ENCODE assay signal across 8 cellular contexts in genomic region chr7:1087952-1088920, GRCh38. TPM values are rescaled to one million over a fixed set of nuclear protein-coding genes. Genes with fewer than 3 reads are reported as not detected.
DNase-seq lines count a peak whose midpoint lies in the region; ATAC-seq and TF ChIP-seq lines count a peak whose summit lies in the region.

GPER1 (plus strand) TSS chr7:1088113; CDS start chr7:1091729, 3,616 bp downstream.

- H3K27me3 ChIP-seq in CD4-positive, CD25-positive, alpha-beta regulatory T cell (ENCODE audit: control insufficient read depth, insufficient read depth, low read length): no peaks in the 10 kb centered on the region
- no peaks in the 10 kb centered on the region for H3K27me3 ChIP-seq in iPS-18a (ENCODE audit: control insufficient read depth, insufficient read depth, low read length)
- H3K27me3 ChIP-seq in spleen (replicated peaks in 1 of 7): no peaks in the 10 kb centered on the region

- in situ Hi-C loops in astrocyte of the spinal cord (cut with HindIII; ENCODE audit: low sequenced_read_pairs): no loop called here

- H3K27ac ChIP-seq in CD4-positive, CD25-positive, alpha-beta regulatory T cell (ENCODE audit: insufficient read depth, low read length, poor library complexity, severe bottlenecking): no peak within 1 kb of the TSS
- no peak within 1 kb of the TSS for H3K27ac ChIP-seq in iPS-18a (ENCODE audit: low read length)
- H3K27ac ChIP-seq in spleen: peak within 1 kb of the TSS in 5 of 8 donors; percentile 60 to 83 (median 72)

- H3K9ac ChIP-seq in iPS-18a (ENCODE audit: low read length): peak within 1 kb of the TSS; percentile 3

- peak within 1 kb of the TSS in 2 of 3 donors; percentile 69 to 78 for H3K27ac Mint-ChIP-seq in CD4-positive, CD25-positive, alpha-beta regulatory T cell
- peak within 1 kb of the TSS; percentile 73 to 89 (median 76) for H3K27ac Mint-ChIP-seq in IgD-negative memory B cell

- H3K4me3 ChIP-seq in CD4-positive, CD25-positive, alpha-beta regulatory T cell (ENCODE audit: low read depth, low read length): no peak within 1 kb of the TSS
- H3K4me3 ChIP-seq in astrocyte of the spinal cord (ENCODE audit: low read depth, low read length) (peak within 1 kb of the TSS; percentile 35), iPS-18a (ENCODE audit: low read length) (peak within 1 kb of the TSS; percentile 55), spleen (peak within 1 kb of the TSS; percentile 1 to 66 (median 29))

- H3K9me3 ChIP-seq in CD4-positive, CD25-positive, alpha-beta regulatory T cell (ENCODE audit: control insufficient read depth in 2 of 2, low read length in 2 of 2): no peaks in the 10 kb centered on the region
- H3K9me3 ChIP-seq in iPS-18a (ENCODE audit: control insufficient read depth, low read depth, low read length): no peaks in the 10 kb centered on the region
- H3K9me3 ChIP-seq in spleen: no peaks in the 10 kb centered on the region

- H3K4me1 Mint-ChIP-seq in CD4-positive, CD25-positive, alpha-beta regulatory T cell: peaks cover 0 to 12% (median 6%) of the 10 kb centered on the region in 4 donors
- H3K4me1 Mint-ChIP-seq in IgD-negative memory B cell: peaks cover 21 to 28% (median 26%) of the 10 kb centered on the region in 3 donors

- WGBS in spleen, 5 donors: 62 to 74% (median 69%) methylated on average over 22 to 28 of the region's 28 CpGs

- TF ChIP-seq POLR2A in spleen (IDR thresholded peaks at IDR 0.05): no peak

- DNase-seq in CD4-positive, CD25-positive, alpha-beta regulatory T cell: no peak
- peak; percentile 39 for DNase-seq in astrocyte of the spinal cord (ENCODE audit: low read depth, low spot score)
- no peak for DNase-seq in spleen
- no peak for DNase-seq in SIG-M5 treated with dmso at 0.1 percent for 504 hours (lab: John Stamatoyannopoulos, UW; ENCODE audit: unreplicated experiment)
- DNase-seq in cortex of kidney (lab: John Stamatoyannopoulos, UW): no peak

- intact Hi-C loops in spleen (cut with DNase I; ENCODE audit: low total_unique reads): loop anchor here (10.0 kb wide), 1 partner anchor 87 kb away; no protein-coding TSS in a partner anchor

- no peaks in the 10 kb centered on the region for H3K27me3 Mint-ChIP-seq in CD4-positive, CD25-positive, alpha-beta regulatory T cell
- H3K27me3 Mint-ChIP-seq in IgD-negative memory B cell: peaks cover 2% of the 10 kb centered on the region

- no peak for ATAC-seq in CD4-positive, CD25-positive, alpha-beta regulatory T cell (ENCODE audit: low read depth in 2 of 2)
- ATAC-seq in GM18909 (IDR thresholded peaks at IDR 0.05; ENCODE audit: poor library complexity, unreplicated experiment): no peak

- TF ChIP-seq CTCF in astrocyte of the spinal cord (IDR thresholded peaks at IDR 0.05; ENCODE audit: low read depth, low read length): no peak
- no peak for TF ChIP-seq CTCF in spleen (IDR thresholded peaks at IDR 0.05 in 8 of 11, conservative IDR thresholded peaks at IDR 0.05 in 3 of 11)

- no peaks in the 10 kb centered on the region for H3K9me3 Mint-ChIP-seq in CD4-positive, CD25-positive, alpha-beta regulatory T cell
- H3K9me3 Mint-ChIP-seq in IgD-negative memory B cell: no peaks in the 10 kb centered on the region

- no peaks in the 10 kb centered on the region for H3K36me3 ChIP-seq in CD4-positive, CD25-positive, alpha-beta regulatory T cell (ENCODE audit: control insufficient read depth, insufficient read depth, low read length)
- H3K36me3 ChIP-seq in iPS-18a (ENCODE audit: control insufficient read depth, low read depth, low read length) (no peaks in the 10 kb centered on the region), spleen (peaks cover 0 to 21% (median 5%) of the 10 kb centered on the region in 6 donors)

- peaks cover 3% of the 10 kb centered on the region for H3K36me3 Mint-ChIP-seq in CD4-positive, CD25-positive, alpha-beta regulatory T cell
- no peaks in the 10 kb centered on the region for H3K36me3 Mint-ChIP-seq in IgD-negative memory B cell

- peaks cover 10% of the 10 kb centered on the region for H3K4me1 ChIP-seq in CD4-positive, CD25-positive, alpha-beta regulatory T cell (ENCODE audit: control insufficient read depth, insufficient read depth, low read length, poor library complexity, severe bottlenecking)
- H3K4me1 ChIP-seq in iPS-18a (ENCODE audit: control insufficient read depth, low read depth, low read length) (peaks cover 11% of the 10 kb centered on the region), spleen (peaks cover 18 to 81% (median 54%) of the 10 kb centered on the region in 6 donors)

- H3K4me3 Mint-ChIP-seq in CD4-positive, CD25-positive, alpha-beta regulatory T cell: peak within 1 kb of the TSS in 3 of 4 donors; percentile 69 to 83 (median 79)
- peak within 1 kb of the TSS; percentile 78 to 94 (median 87) for H3K4me3 Mint-ChIP-seq in IgD-negative memory B cell

RNA-seq across cellular contexts. Expression of gene GPER1, which starts in this region (rescaled TPM):
- total RNA-seq in CD4-positive, CD25-positive, alpha-beta regulatory T cell: not detected
- under 1 TPM in 1 of 4 donors, not detected in 3; 0.10 TPM for polyA plus RNA-seq in CD4-positive, CD25-positive, alpha-beta regulatory T cell
- polyA plus RNA-seq in IgD-negative memory B cell: 0.66 TPM
- total RNA-seq in spleen: 10 to 100 TPM in 1 of 7 donors, 1 to 10 TPM in 6; 3.0 to 14.2 (median 6.1) TPM
- 1 to 10 TPM; 3.7 to 6.4 (median 3.9) TPM for polyA plus RNA-seq in spleen

Comparison
In these comparisons a context has a peak if more than half of its experiments do, and no peak if none do; other contexts are left out.
1. H3K27ac ChIP-seq: peak in spleen (5 of 8); none in CD4-positive, CD25-positive, alpha-beta regulatory T cell (single experiment) and iPS-18a (single experiment).